8 cellular contexts compared by ENCODE assay signal in genomic region chr14:89041245-89041585, GRCh38.
DNase-seq lines count a peak whose midpoint lies in the region; ATAC-seq, FAIRE-seq and TF ChIP-seq lines count a peak whose summit lies in the region.

No MANE protein-coding gene starts in this region.

- H3K27me3 ChIP-seq in lung (ENCODE audit: control insufficient read depth, insufficient read depth) (no peaks in the 10 kb centered on the region), aorta (ENCODE audit: control insufficient read depth in 1 of 2, insufficient read depth in 2 of 2, low read length in 1 of 2) (no peaks in the 10 kb centered on the region)

- peak overlapping the region; percentile 84 to 87 for H3K27ac ChIP-seq in lung (ENCODE audit: low read depth in 1 of 2, low read length in 1 of 2)
- H3K27ac ChIP-seq in aorta (ENCODE audit: low read depth in 1 of 2, low read length in 2 of 2): peak overlapping the region in 1 of 2 donors; percentile 80

- FAIRE-seq in GM19239 (lab: Jason Lieb, UNC): no peak

- TF ChIP-seq CTCF in lung (IDR thresholded peaks at IDR 0.05; ENCODE audit: control extremely low read depth, extremely low read depth): no peak

- H3K4me3 ChIP-seq in lung: no peak overlapping the region
- H3K4me3 ChIP-seq in aorta (ENCODE audit: low read length in 2 of 2): no peak overlapping the region

- DNase-seq in Right ventricle myocardium superior (no peak), left ventricle myocardium superior (no peak), astrocyte of the hippocampus (ENCODE audit: low read depth, low spot score) (peak; percentile 73), lung (ENCODE audit: low spot score) (peak; percentile 50), aorta (no peak), NK-92 (lab: John Stamatoyannopoulos, UW; ENCODE audit: unreplicated experiment) (no peak), GM19239 (ENCODE audit: insufficient read length, low spot score) (no peak)
- DNase-seq in activated CD8-positive, alpha-beta memory T cell treated with anti-CD3 and anti-CD28 coated beads, Interleukin-2, amount 50 U/mL, for 4 hours: no peak

- intact Hi-C loops in Right ventricle myocardium superior (cut with DNase I) (loop anchor here (2.0 to 10.0 kb wide), 3 partner anchors 374 to 860 kb away; partner anchors contain the start of gene FOXN3), left ventricle myocardium superior (cut with micrococcal nuclease) (loop anchor here (5.0 kb wide), 1 partner anchor 861 kb away; no protein-coding TSS in a partner anchor), aorta (cut with DNase I) (loop anchor here (2.0 to 10.0 kb wide), 5 partner anchors 96 to 376 kb away; partner anchors contain the start of gene FOXN3 (in 1 of the 2))

- ATAC-seq in Right ventricle myocardium superior (ENCODE audit: poor library complexity) (peak; percentile 24), left ventricle myocardium superior (no peak), lung (ENCODE audit: insufficient read depth, low FRiP score) (peak; percentile 4), aorta (ENCODE audit: low FRiP score) (peak; percentile 45)

- H3K36me3 ChIP-seq in lung (ENCODE audit: control insufficient read depth in 2 of 2, insufficient read depth in 2 of 2, low read length in 2 of 2): no peaks in the 10 kb centered on the region
- H3K36me3 ChIP-seq in aorta (ENCODE audit: control insufficient read depth in 1 of 2, insufficient read depth in 2 of 2, low read length in 1 of 2): no peaks in the 10 kb centered on the region

- H3K4me1 ChIP-seq in lung (ENCODE audit: control insufficient read depth in 2 of 2, insufficient read depth in 2 of 2, low read length in 2 of 2): no peaks in the 10 kb centered on the region
- no peaks in the 10 kb centered on the region for H3K4me1 ChIP-seq in aorta (ENCODE audit: control insufficient read depth in 1 of 2, insufficient read depth in 2 of 2, low read length in 2 of 2)

- H3K9me3 ChIP-seq in lung (ENCODE audit: control insufficient read depth in 2 of 2, insufficient read depth in 1 of 2, low read length in 1 of 2) (no peaks in the 10 kb centered on the region), aorta (ENCODE audit: control insufficient read depth, low read length) (peaks cover 2% of the 10 kb centered on the region)

- 6 to 10% methylated on average over 8 of the region's 8 CpGs for WGBS in lung, 2 donors
- 4 to 5% methylated on average over 8 of the region's 8 CpGs for WGBS in aorta, 2 donors

Comparison
In these comparisons a context has a peak if more than half of its experiments do, and no peak if none do; other contexts are left out.
1. DNase-seq: peak in astrocyte of the hippocampus (single experiment) and lung (single experiment); none in Right ventricle myocardium superior (single experiment), left ventricle myocardium superior (single experiment), aorta (0 of 2), activated CD8-positive, alpha-beta memory T cell treated with anti-CD3 and anti-CD28 coated beads, Interleukin-2, amount 50 U/mL, for 4 hours (single experiment), NK-92 (single experiment) and GM19239 (single experiment).